ENCODE assay signal across 8 cellular contexts in genomic region chr17:47663997-47664941, GRCh38. TPM values are rescaled to one million over a fixed set of nuclear protein-coding genes. Genes with fewer than 3 reads are reported as not detected.
DNase-seq lines count a peak whose midpoint lies in the region; ATAC-seq and TF ChIP-seq lines count a peak whose summit lies in the region.

No MANE protein-coding gene starts in this region.

- ATAC-seq in activated T-helper 17 cell treated with anti-CD3 and anti-CD28 coated beads, Interleukin-2, amount 50 U/mL, for 72 hours (replicated peaks): peak; percentile 48
- ATAC-seq in upper lobe of left lung (ENCODE audit: low FRiP score in 2 of 2) (peak; percentile 75 to 79), HG02884 (IDR thresholded peaks at IDR 0.05; ENCODE audit: unreplicated experiment) (no peak)

- DNase-seq in DMS79 (lab: John Stamatoyannopoulos, UW) (peak; percentile 18), Karpas-422 (peak; percentile 86), RKO (ENCODE audit: low spot score) (peak; percentile 65), fibroblast of villous mesenchyme (ENCODE audit: low read depth) (peak; percentile 67), osteocyte (ENCODE audit: extremely low spot score, unreplicated experiment) (no peak), upper lobe of left lung (peak in 1 of 2 donors; percentile 46)

- no peak for TF ChIP-seq POLR2A in upper lobe of left lung (IDR thresholded peaks at IDR 0.05)

- H4K20me1 ChIP-seq in Karpas-422 (ENCODE audit: insufficient read depth, low read depth, low read length): peaks cover 41% of the 10 kb centered on the region

- no peak overlapping the region for H3K9ac ChIP-seq in Karpas-422 (ENCODE audit: low read length)

- peak overlapping the region; percentile 7 for H3K4me3 Mint-ChIP-seq in activated T-helper 17 cell treated with anti-CD3 and anti-CD28 coated beads, Interleukin-2, amount 50 U/mL, for 72 hours
- H3K4me3 Mint-ChIP-seq in osteocyte (ENCODE audit: unreplicated experiment): no peak overlapping the region

- H3K79me2 ChIP-seq in Karpas-422 (ENCODE audit: low read length): peaks cover 42% of the 10 kb centered on the region

- TF ChIP-seq CTCF in fibroblast of villous mesenchyme (IDR thresholded peaks at IDR 0.05; ENCODE audit: insufficient read depth, low read depth, low read length) (peak; percentile 71), osteocyte (IDR thresholded peaks at IDR 0.05) (peak; percentile 79), upper lobe of left lung (IDR thresholded peaks at IDR 0.05) (peak; percentile 44 to 76 (median 62))

- peaks cover 66% of the 10 kb centered on the region for H3K36me3 ChIP-seq in Karpas-422 (ENCODE audit: insufficient read depth, low read length)
- peaks cover 43 to 96% (median 80%) of the 10 kb centered on the region in 4 donors for H3K36me3 ChIP-seq in upper lobe of left lung

- WGBS in upper lobe of left lung, 2 donors: 43 to 49% methylated on average over 6 of the region's 6 CpGs

- H3K36me3 Mint-ChIP-seq in activated T-helper 17 cell treated with anti-CD3 and anti-CD28 coated beads, Interleukin-2, amount 50 U/mL, for 72 hours (ENCODE audit: low read depth): peaks cover 100% of the 10 kb centered on the region
- H3K36me3 Mint-ChIP-seq in osteocyte (ENCODE audit: unreplicated experiment): peaks cover 42% of the 10 kb centered on the region

- H3K9me2 ChIP-seq in Karpas-422 (replicated peaks; ENCODE audit: insufficient read depth, low read length): no peaks in the 10 kb centered on the region

- no peaks in the 10 kb centered on the region for H3K27me3 ChIP-seq in Karpas-422 (ENCODE audit: low read length)
- H3K27me3 ChIP-seq in upper lobe of left lung: no peaks in the 10 kb centered on the region

- no peaks in the 10 kb centered on the region for H3K27me3 Mint-ChIP-seq in activated T-helper 17 cell treated with anti-CD3 and anti-CD28 coated beads, Interleukin-2, amount 50 U/mL, for 72 hours
- H3K27me3 Mint-ChIP-seq in osteocyte (ENCODE audit: unreplicated experiment): no peaks in the 10 kb centered on the region

- H3K4me1 ChIP-seq in Karpas-422 (ENCODE audit: low read length) (peaks cover 47% of the 10 kb centered on the region), upper lobe of left lung (peaks cover 5 to 22% (median 9%) of the 10 kb centered on the region in 4 donors)

- H3K9me3 ChIP-seq in Karpas-422 (ENCODE audit: low read length) (no peaks in the 10 kb centered on the region), upper lobe of left lung (no peaks in the 10 kb centered on the region)

- H3K9me3 Mint-ChIP-seq in activated T-helper 17 cell treated with anti-CD3 and anti-CD28 coated beads, Interleukin-2, amount 50 U/mL, for 72 hours: no peaks in the 10 kb centered on the region
- H3K9me3 Mint-ChIP-seq in osteocyte (ENCODE audit: unreplicated experiment): no peaks in the 10 kb centered on the region

- H3K27ac ChIP-seq in Karpas-422 (ENCODE audit: low read length) (peak overlapping the region; percentile 34), upper lobe of left lung (peak overlapping the region in 2 of 4 donors; percentile 17 to 77)

- H3K4me3 ChIP-seq in Karpas-422 (ENCODE audit: low read length) (no peak overlapping the region), fibroblast of villous mesenchyme (ENCODE audit: low read depth, low read length) (no peak overlapping the region), upper lobe of left lung (no peak overlapping the region)

- TF ChIP-seq EP300 in upper lobe of left lung (IDR thresholded peaks at IDR 0.05): no peak

- H3K4me1 Mint-ChIP-seq in activated T-helper 17 cell treated with anti-CD3 and anti-CD28 coated beads, Interleukin-2, amount 50 U/mL, for 72 hours: peaks cover 10% of the 10 kb centered on the region
- no peaks in the 10 kb centered on the region for H3K4me1 Mint-ChIP-seq in osteocyte (ENCODE audit: unreplicated experiment)

- H2AFZ ChIP-seq in Karpas-422 (ENCODE audit: low read length): no peak overlapping the region

- no peak overlapping the region for H3K4me2 ChIP-seq in Karpas-422 (ENCODE audit: low read depth, low read length, poor library complexity, severe bottlenecking)

- H3K27ac Mint-ChIP-seq in activated T-helper 17 cell treated with anti-CD3 and anti-CD28 coated beads, Interleukin-2, amount 50 U/mL, for 72 hours: peak overlapping the region; percentile 49
- H3K27ac Mint-ChIP-seq in osteocyte (ENCODE audit: unreplicated experiment): peak overlapping the region; percentile 50

RNA-seq across cellular contexts. Expression of gene KPNB1, which starts 14.6 kb away (rescaled TPM):
- total RNA-seq in Karpas-422 (2014; rRNA removed; shearing (Covaris generic); ENCODE audit: low replicate concordance): 152 and 184 TPM in 2 replicates
- total RNA-seq in activated T-helper 17 cell treated with anti-CD3 and anti-CD28 coated beads, Interleukin-2, amount 50 U/mL, for 72 hours: 100 to 1,000 TPM; 451 to 724 TPM
- total RNA-seq in fibroblast of villous mesenchyme (325 and 443 TPM in 2 replicates), osteocyte (301 and 304 TPM in 2 replicates), upper lobe of left lung (100 to 1,000 TPM; 162 to 223 (median 175) TPM)

RNA-seq across cellular contexts. Expression of gene TBKBP1, which starts 29.7 kb away (rescaled TPM):
- total RNA-seq in Karpas-422 (2014; rRNA removed; shearing (Covaris generic); ENCODE audit: low replicate concordance): 0.25 and 0.56 TPM in 2 replicates
- 10 to 100 TPM in 1 of 2 donors, 1 to 10 TPM in 1; 6.3 to 10.2 TPM for total RNA-seq in activated T-helper 17 cell treated with anti-CD3 and anti-CD28 coated beads, Interleukin-2, amount 50 U/mL, for 72 hours
- total RNA-seq in fibroblast of villous mesenchyme (10.0 and 11.2 TPM in 2 replicates), osteocyte (16.5 and 17.4 TPM in 2 replicates), upper lobe of left lung (10 to 100 TPM in 4 of 6 donors, 1 to 10 TPM in 2; 6.4 to 28.3 (median 12.8) TPM)
